ENCODE assay signal across 8 cellular contexts in the genomic region with DNA sequence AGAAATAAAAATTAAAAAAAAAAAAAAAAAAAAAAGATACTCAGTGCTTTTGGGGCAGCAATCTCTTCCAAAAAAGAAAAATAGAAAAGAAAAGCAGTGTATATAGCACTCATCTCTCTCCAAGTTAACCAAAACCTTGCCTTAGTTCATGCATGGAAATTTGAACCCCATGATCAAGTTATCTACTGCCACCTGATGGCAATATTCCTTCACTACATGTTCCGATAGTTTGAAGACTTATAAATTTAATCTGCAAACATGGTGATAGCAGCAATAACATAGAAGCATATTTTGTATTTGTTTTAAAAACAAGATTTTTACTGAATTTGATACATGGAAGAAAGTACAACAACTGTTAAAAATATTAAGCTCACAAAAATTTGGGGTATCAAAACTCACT. TPM values are rescaled to one million over a fixed set of nuclear protein-coding genes. Genes with fewer than 3 reads are reported as not detected.
A peak's percentile ranks its signal among the peaks of the same experiment; 100 is the strongest.
DNase-seq lines count a peak whose midpoint lies in the region; ATAC-seq, FAIRE-seq and TF ChIP-seq lines count a peak whose summit lies in the region.

No MANE protein-coding gene starts in this region.

- no peak for FAIRE-seq in astrocyte (lab: Jason Lieb, UNC)

- H3K27ac Mint-ChIP-seq in astrocyte (ENCODE audit: unreplicated experiment) = no peak overlapping the region

- no peaks in the 10 kb centered on the region for H4K20me1 ChIP-seq in astrocyte (ENCODE audit: insufficient read depth, low read length)

- no peak overlapping the region for H3K27ac ChIP-seq in astrocyte (ENCODE audit: low read depth, low read length)
- H3K27ac ChIP-seq in vagina = no peak overlapping the region

- intact Hi-C loops in vagina (cut with DNase I) = no loop called here

- H3K9ac ChIP-seq in astrocyte (ENCODE audit: low read length) = no peak overlapping the region

- H3K27me3 Mint-ChIP-seq in astrocyte (ENCODE audit: low read depth, unreplicated experiment) = no peaks in the 10 kb centered on the region

- H3K4me1 Mint-ChIP-seq in astrocyte (ENCODE audit: low read depth, unreplicated experiment) = peaks cover 5% of the 10 kb centered on the region

- no peak overlapping the region for H2AFZ ChIP-seq in astrocyte (ENCODE audit: low read depth, low read length)

- no peaks in the 10 kb centered on the region for H3K36me3 Mint-ChIP-seq in astrocyte (ENCODE audit: low read depth, unreplicated experiment)

- ATAC-seq in left lobe of liver (peak; percentile 81), GM19023 (IDR thresholded peaks at IDR 0.05; ENCODE audit: unreplicated experiment) (no peak)

- H3K79me2 ChIP-seq in astrocyte (ENCODE audit: insufficient read depth, low read length) = no peaks in the 10 kb centered on the region

- H3K4me3 ChIP-seq in astrocyte (ENCODE audit: insufficient read depth, low read depth, low read length) = no peak overlapping the region
- H3K4me3 ChIP-seq in vagina = no peak overlapping the region

- DNase-seq in SIG-M5 treated with dmso at 0.1 percent for 504 hours (lab: John Stamatoyannopoulos, UW; ENCODE audit: unreplicated experiment) (peak; percentile 40), SIG-M5 (lab: John Stamatoyannopoulos, UW) (no peak), NCI-H2107 (lab: John Stamatoyannopoulos, UW) (peak; percentile 10), astrocyte (ENCODE audit: low read depth) (peak; percentile 21), left lobe of liver (ENCODE audit: low spot score) (no peak), vagina (ENCODE audit: extremely low spot score in 2 of 2) (no peak)
- DNase-seq in activated T-cell treated with anti-CD3 and anti-CD28 coated beads, Interleukin-2, amount 50 U/mL, for 1 hour = no peak

- no peaks in the 10 kb centered on the region for H3K4me1 ChIP-seq in astrocyte (ENCODE audit: insufficient read depth, low read length)
- no peaks in the 10 kb centered on the region for H3K4me1 ChIP-seq in vagina

- TF ChIP-seq CTCF in astrocyte (IDR thresholded peaks at IDR 0.05; ENCODE audit: insufficient read depth, low read depth, low read length) (peak; percentile 67), vagina (IDR thresholded peaks at IDR 0.05) (peak in 1 of 3 experiments; percentile 30)

- no peak overlapping the region for H3K4me3 Mint-ChIP-seq in astrocyte (ENCODE audit: unreplicated experiment)

- H3K9me3 ChIP-seq in astrocyte (ENCODE audit: insufficient read depth, low read depth, low read length) (no peaks in the 10 kb centered on the region), vagina (no peaks in the 10 kb centered on the region)

- no peak overlapping the region for H3K4me2 ChIP-seq in astrocyte (ENCODE audit: low read length)

- TF ChIP-seq POLR2A in vagina (IDR thresholded peaks at IDR 0.05) = no peak

- no peaks in the 10 kb centered on the region for H3K9me3 Mint-ChIP-seq in astrocyte (ENCODE audit: unreplicated experiment)

- H3K27me3 ChIP-seq in astrocyte (ENCODE audit: insufficient read depth, low read length) (no peaks in the 10 kb centered on the region), vagina (no peaks in the 10 kb centered on the region)

- H3K36me3 ChIP-seq in astrocyte (ENCODE audit: insufficient read depth, low read length) (no peaks in the 10 kb centered on the region), vagina (no peaks in the 10 kb centered on the region)

RNA-seq across cellular contexts. Expression of gene SLIT1, which starts 48.6 kb away (rescaled TPM):
- total RNA-seq in astrocyte (0.23 TPM in 1 of 2 replicates, not detected in the other), left lobe of liver (0.08 TPM), vagina (0.49 TPM)

RNA-seq across cellular contexts. Expression of gene ARHGAP19, which starts 58.0 kb away (rescaled TPM):
- total RNA-seq in astrocyte = 9.0 and 9.2 TPM in 2 replicates
- 4.1 TPM for total RNA-seq in left lobe of liver
- 3.9 TPM for total RNA-seq in vagina

Comparison
In these comparisons a context has a peak if more than half of its experiments do, and no peak if none do; other contexts are left out.
1. DNase-seq: peak in SIG-M5 treated with dmso at 0.1 percent for 504 hours (single experiment), NCI-H2107 (single experiment) and astrocyte (single experiment); none in SIG-M5 (single experiment), left lobe of liver (single experiment), vagina (0 of 2) and activated T-cell treated with anti-CD3 and anti-CD28 coated beads, Interleukin-2, amount 50 U/mL, for 1 hour (single experiment).